8 cellular contexts compared by ENCODE assay signal in genomic region chr21:16419188-16419874, GRCh38.
DNase-seq lines count a peak whose midpoint lies in the region; ATAC-seq and TF ChIP-seq lines count a peak whose summit lies in the region.

No MANE protein-coding gene starts in this region.

- H3K4me3 ChIP-seq in SK-N-MC, result peak overlapping the region; percentile 87
- no peak overlapping the region for H3K4me3 ChIP-seq in cardiac muscle cell

- H3K36me3 ChIP-seq in SK-N-MC (ENCODE audit: insufficient read depth, low read length) (no peaks in the 10 kb centered on the region), cardiac muscle cell (no peaks in the 10 kb centered on the region)

- DNase-seq in ELF-1 (ENCODE audit: low read depth, low spot score), result peak; percentile 3
- DNase-seq in SK-N-MC (ENCODE audit: low read depth, low spot score), result no peak
- peak; percentile 27 to 98 for DNase-seq in cardiac muscle cell (ENCODE audit: low read depth in 1 of 2, low spot score in 1 of 2)
- DNase-seq in renal cortical epithelial cell (ENCODE audit: low read depth), result peak; percentile 66
- DNase-seq in Kasumi-1 (lab: John Stamatoyannopoulos, UW), result no peak
- DNase-seq in NOMO-1 treated with dmso at 0.1 percent for 144 hours (lab: John Stamatoyannopoulos, UW; ENCODE audit: unreplicated experiment), result no peak

- no peaks in the 10 kb centered on the region for H3K27me3 ChIP-seq in cardiac muscle cell

- ATAC-seq in HG03025 (IDR thresholded peaks at IDR 0.05; ENCODE audit: low FRiP score, unreplicated experiment) (no peak), HG02973 (IDR thresholded peaks at IDR 0.05; ENCODE audit: unreplicated experiment) (no peak)

- no peaks in the 10 kb centered on the region for H3K9me3 ChIP-seq in SK-N-MC (ENCODE audit: low read depth, low read length)
- H3K9me3 ChIP-seq in cardiac muscle cell (ENCODE audit: low read depth), result no peaks in the 10 kb centered on the region

- no peak for TF ChIP-seq CTCF in cardiac muscle cell (IDR thresholded peaks at IDR 0.05; ENCODE audit: low read depth, low read length)

- H3K4me1 ChIP-seq in cardiac muscle cell (ENCODE audit: low read depth), result peaks cover 14% of the 10 kb centered on the region

- peak overlapping the region; percentile 94 for H3K9ac ChIP-seq in SK-N-MC (ENCODE audit: insufficient read length)

- H3K27ac ChIP-seq in SK-N-MC (peak overlapping the region; percentile 98), cardiac muscle cell (peak overlapping the region; percentile 73)

Comparison
In these comparisons a context has a peak if more than half of its experiments do, and no peak if none do; other contexts are left out.
1. DNase-seq: peak in ELF-1 (single experiment), cardiac muscle cell (2 of 2) and renal cortical epithelial cell (single experiment); none in SK-N-MC (single experiment), Kasumi-1 (0 of 2) and NOMO-1 treated with dmso at 0.1 percent for 144 hours (single experiment).